ENCODE assay signal across 20 cellular contexts in the genomic region with DNA sequence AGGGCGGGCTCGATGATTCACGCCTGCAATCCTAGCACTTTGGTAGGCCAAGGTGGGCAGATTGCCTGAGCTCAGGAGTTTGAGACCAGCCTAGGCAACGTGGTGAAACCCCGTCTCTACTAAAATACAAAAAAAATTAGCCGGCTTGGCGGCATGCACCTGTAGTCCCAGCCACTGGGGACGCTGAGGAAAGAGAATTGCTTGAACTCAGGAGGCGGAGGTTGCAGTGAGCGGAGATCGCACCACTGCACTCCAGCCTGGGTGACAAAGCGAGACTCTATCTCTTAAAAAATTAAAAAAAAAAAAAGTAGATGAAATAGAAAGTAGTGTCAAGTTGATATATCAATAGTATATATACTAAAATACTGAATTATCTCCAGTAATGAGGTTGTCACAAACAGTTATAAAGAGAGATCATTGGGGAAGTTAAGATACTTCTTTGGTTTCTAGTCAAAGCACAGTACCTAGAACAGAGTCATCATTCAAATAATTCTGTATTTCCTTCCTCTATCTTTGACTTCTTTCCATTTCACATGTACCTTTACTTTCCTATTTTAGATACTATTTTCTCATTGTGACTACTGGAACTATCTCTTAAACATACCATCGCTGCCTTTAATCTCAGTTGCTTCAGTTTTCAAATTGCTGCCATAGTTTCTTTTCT.
"Had no signal": no experiment of that assay in that cellular context is flagged by ENCODE, and none has a peak within 500 bp of the region (broad histone marks: within the 10 kb centered on the region; RNA-seq: fewer than 3 reads in every experiment).

No MANE protein-coding gene starts in this region.

- H3K36me3 ChIP-seq: heart left ventricle, spleen, tibial artery, upper lobe of left lung, vagina had no signal

- H3K4me3 ChIP-seq: dorsolateral prefrontal cortex, heart left ventricle, mucosa of descending colon, spleen, tibial artery, upper lobe of left lung, vagina had no signal

- DNase-seq: dorsolateral prefrontal cortex; effector CD8-positive, alpha-beta T cell; heart left ventricle; hippocampal formation; islet precursor cell; mammary epithelial cell; mucosa of descending colon; naive thymus-derived CD8-positive, alpha-beta T cell; posterior cingulate gyrus; spleen; stimulated activated CD4-positive, alpha-beta T cell treated with anti-CD3 and anti-CD28 coated beads, Interleukin-15, amount 100 ng/mL, for 24 hours; stimulated activated CD4-positive, alpha-beta T cell treated with anti-CD3 and anti-CD28 coated beads, Interleukin-1b, Interleukin-23, amount 100 ng/mL, for 48 hours; stimulated activated CD4-positive, alpha-beta T cell treated with anti-CD3 and anti-CD28 coated beads, Interleukin-4, amount 100 ng/mL, for 24 hours; tibial artery; upper lobe of left lung had no signal

- ATAC-seq: esophagus mucosa; heart left ventricle; left lobe of liver; mucosa of descending colon; naive thymus-derived CD8-positive, alpha-beta T cell; sciatic nerve; stimulated activated memory B cell treated with anti-CD40 and anti-IgM and Interleukin-4, amounts not matched to agents 10 μg/mL and 1 μg/mL and 100 μg/mL, for 72 hours had no signal

- H3K27ac ChIP-seq: dorsolateral prefrontal cortex, heart left ventricle, spleen, tibial artery, upper lobe of left lung, vagina had no signal

- H3K9me3 ChIP-seq: heart left ventricle, mucosa of descending colon, spleen, tibial artery, upper lobe of left lung, vagina had no signal

- H3K4me1 ChIP-seq: heart left ventricle, spleen, tibial artery, upper lobe of left lung, vagina had no signal

- H3K27me3 ChIP-seq: dorsolateral prefrontal cortex, heart left ventricle, spleen, tibial artery, upper lobe of left lung, vagina had no signal
